ENCODE assay signal across 9 cellular contexts in genomic region chr15:37880009-37880834, GRCh38. TPM values are rescaled to one million over a fixed set of nuclear protein-coding genes. Genes with fewer than 3 reads are reported as not detected.
DNase-seq lines count a peak whose midpoint lies in the region; ATAC-seq, FAIRE-seq and TF ChIP-seq lines count a peak whose summit lies in the region.
"Had no signal": no experiment of that assay in that cellular context is flagged by ENCODE, and none has a peak within 500 bp of the region (broad histone marks: within the 10 kb centered on the region; RNA-seq: fewer than 3 reads in every experiment).

No MANE protein-coding gene starts in this region.

- dilution Hi-C loops in keratinocyte (cut with MboI; ENCODE audit: extremely low pct_ligation_motif_present, low sequenced_read_pairs), result no loop called here

- POLR2A ChIA-PET in A549 (lab: Yijun Ruan, JAX), result no interaction called here

- TF ChIP-seq EP300 in A549 (IDR thresholded peaks at IDR 0.05), result no peak

- no peaks in the 10 kb centered on the region for H3K36me3 ChIP-seq in ascending aorta
- H3K36me3 ChIP-seq in keratinocyte (ENCODE audit: control insufficient read depth in 2 of 2, extremely low read depth in 1 of 2, insufficient read depth in 2 of 2, low read length in 2 of 2), result no peaks in the 10 kb centered on the region

- WGBS in A549 (ENCODE audit: missing lambda C conversion rate), result 17% methylated on average over 12 of the region's 12 CpGs

- no peaks in the 10 kb centered on the region for H3K9me1 ChIP-seq in keratinocyte (ENCODE audit: control insufficient read depth, extremely low read depth, insufficient read depth, low read length)

- peak; percentile 56 for TF ChIP-seq CTCF in A549 (IDR thresholded peaks at IDR 0.05)
- TF ChIP-seq CTCF in GM12873 (IDR thresholded peaks at IDR 0.05; ENCODE audit: insufficient read depth, low read depth, low read length, missing control alignments), result peak; percentile 65
- TF ChIP-seq CTCF in ascending aorta (IDR thresholded peaks at IDR 0.05), result peak; percentile 34 to 62 (median 59)
- TF ChIP-seq CTCF in keratinocyte (optimal IDR thresholded peaks at IDR 0.05 in 1 of 3, IDR thresholded peaks at IDR 0.05 in 1 of 3, conservative IDR thresholded peaks at IDR 0.05 in 1 of 3; ENCODE audit: extremely low read depth in 1 of 3, insufficient read depth in 2 of 3, low read length in 3 of 3), result peak; percentile 65 to 73 (median 67)

- H3K27ac ChIP-seq in A549 (no peak overlapping the region), ascending aorta (no peak overlapping the region), keratinocyte (ENCODE audit: control insufficient read depth, insufficient read depth, low read length) (no peak overlapping the region)

- FAIRE-seq in A549 (lab: Jason Lieb, UNC) (no peak), keratinocyte (lab: Jason Lieb, UNC) (peak; percentile 57)
- FAIRE-seq: frontal cortex had no signal

- no peaks in the 10 kb centered on the region for H3K27me3 ChIP-seq in ascending aorta
- H3K27me3 ChIP-seq in keratinocyte (ENCODE audit: control insufficient read depth, extremely low read depth, insufficient read depth, low read length), result no peaks in the 10 kb centered on the region

- H3K4me1 ChIP-seq in A549 (no peaks in the 10 kb centered on the region), ascending aorta (peaks cover 0 to 1% of the 10 kb centered on the region in 2 donors), keratinocyte (ENCODE audit: control insufficient read depth, extremely low read depth, insufficient read depth, low read length) (no peaks in the 10 kb centered on the region)

- H3K4me2 ChIP-seq in A549 (no peak overlapping the region), keratinocyte (ENCODE audit: control insufficient read depth, extremely low read depth, insufficient read depth, low read depth, low read length) (no peak overlapping the region)

- no peak overlapping the region for H2AFZ ChIP-seq in keratinocyte (ENCODE audit: control insufficient read depth, low read length)

- H3K4me3 ChIP-seq in A549, result no peak overlapping the region
- H3K4me3 ChIP-seq in ascending aorta, result no peak overlapping the region
- H3K4me3 ChIP-seq in keratinocyte (ENCODE audit: control insufficient read depth in 2 of 3, extremely low read depth in 1 of 3, insufficient read depth in 2 of 3, low read depth in 1 of 3, low read length in 3 of 3), result no peak overlapping the region

- peak; percentile 0 to 22 for DNase-seq in A549 (ENCODE audit: low read depth in 1 of 2, low spot score in 1 of 2)
- DNase-seq in NCI-H2081 treated with DMSO at 0.1 percent for 48 hours (lab: John Stamatoyannopoulos, UW), result peak; percentile 74
- no peak for DNase-seq in ascending aorta (ENCODE audit: low spot score in 2 of 2)
- no peak for DNase-seq in keratinocyte (ENCODE audit: low read depth, low spot score)

- no peaks in the 10 kb centered on the region for H4K20me1 ChIP-seq in keratinocyte (ENCODE audit: control insufficient read depth, extremely low read depth, insufficient read depth, low read length)

- peak; percentile 70 to 71 for TF ChIP-seq RAD21 in A549 (conservative IDR thresholded peaks at IDR 0.05 in 1 of 2, IDR thresholded peaks at IDR 0.05 in 1 of 2)

- no peaks in the 10 kb centered on the region for H3K79me2 ChIP-seq in keratinocyte (ENCODE audit: control insufficient read depth, insufficient read depth, low read length)

- H3K9ac ChIP-seq in keratinocyte (ENCODE audit: control insufficient read depth, extremely low read depth, insufficient read depth, low read length), result no peak overlapping the region

- no peak for TF ChIP-seq POLR2A in A549 (IDR thresholded peaks at IDR 0.05; ENCODE audit: low read length)

- H3K9me3 ChIP-seq in A549 (no peaks in the 10 kb centered on the region), ascending aorta (no peaks in the 10 kb centered on the region), keratinocyte (ENCODE audit: control insufficient read depth, low read depth, low read length) (no peaks in the 10 kb centered on the region)

- peak in 1 of 2 experiments; percentile 63; a peak in 3 of 6 replicates for ATAC-seq in A549
- ATAC-seq in HG03175 (IDR thresholded peaks at IDR 0.05; ENCODE audit: unreplicated experiment), result no peak
- ATAC-seq in HG02588 (IDR thresholded peaks at IDR 0.05; ENCODE audit: unreplicated experiment), result no peak
- no peak for ATAC-seq in HG02973 (IDR thresholded peaks at IDR 0.05; ENCODE audit: unreplicated experiment)

- CTCF ChIA-PET in A549 (lab: Yijun Ruan, JAX), result interaction anchor here (0.6 to 3.0 kb wide), 12 partner anchors 10 to 741 kb away, joined by 3 to 21 read pairs (median 4); no protein-coding TSS in a partner anchor

- intact Hi-C loops in ascending aorta (cut with DNase I), result loop anchor here (5.0 kb wide), 1 partner anchor 113 kb away; no protein-coding TSS in a partner anchor

TF ChIP-seq in A549, 52 proteins besides CTCF, POLR2A, EP300 and RAD21:
- TF ChIP-seq FOXS1 (CRISPR knock-in tag; IDR thresholded peaks at IDR 0.05) (no peak), POLR2AphosphoS2 (conservative IDR thresholded peaks at IDR 0.05; ENCODE audit: low read length) (no peak), SMC3 (IDR thresholded peaks at IDR 0.05) (peak; percentile 60)
- TF ChIP-seq, protein P1, sequence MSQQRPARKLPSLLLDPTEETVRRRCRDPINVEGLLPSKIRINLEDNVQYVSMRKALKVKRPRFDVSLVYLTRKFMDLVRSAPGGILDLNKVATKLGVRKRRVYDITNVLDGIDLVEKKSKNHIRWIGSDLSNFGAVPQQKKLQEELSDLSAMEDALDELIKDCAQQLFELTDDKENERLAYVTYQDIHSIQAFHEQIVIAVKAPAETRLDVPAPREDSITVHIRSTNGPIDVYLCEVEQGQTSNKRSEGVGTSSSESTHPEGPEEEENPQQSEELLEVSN (IDR thresholded peaks at IDR 0.05; ENCODE audit: borderline replicate concordance, low read depth), result no peak

RNA-seq across cellular contexts. Expression of gene TMCO5A, which starts 54.2 kb away (rescaled TPM):
- polyA plus RNA-seq in A549 (2011; rRNA removed), result not detected in 2 replicates
- polyA plus RNA-seq in A549 (2012; cell fraction: cytosol; rRNA removed), result not detected in 2 replicates
- not detected in 2 replicates for polyA plus RNA-seq in A549 (2012; cell fraction: nucleus; rRNA removed)
- not detected in 3 replicates for polyA plus RNA-seq in A549 (2017; fragmentation: RNase III; extraction: RNeasy Plus Mini Kit Qiagen cat#74134 plus additional on column Dnase treatment)
- polyA minus RNA-seq in A549 (2011; rRNA and poly(A)+ RNA removed), result not detected in 2 replicates
- total RNA-seq in ascending aorta, result not detected
- not detected in 3 replicates for polyA plus RNA-seq in keratinocyte
- not detected for polyA plus RNA-seq in keratinocyte (2011; ENCODE audit: low read depth)
- polyA plus RNA-seq in keratinocyte (2011; cell fraction: cytosol; rRNA removed), result not detected in 2 replicates
- polyA plus RNA-seq in keratinocyte (2011; cell fraction: nucleus; rRNA removed), result not detected in 2 replicates
- polyA plus RNA-seq in keratinocyte (2012; ENCODE audit: low replicate concordance), result not detected in 2 replicates
- not detected in 3 replicates for polyA minus RNA-seq in keratinocyte
- not detected for polyA minus RNA-seq in keratinocyte (2011; cell fraction: cytosol; rRNA and poly(A)+ RNA removed)
- not detected in 2 replicates for polyA minus RNA-seq in keratinocyte (2011; cell fraction: nucleus; rRNA and poly(A)+ RNA removed)
- total RNA-seq: frontal cortex had no signal

Comparison
In these comparisons a context has a peak if more than half of its experiments do, and no peak if none do; other contexts are left out.
1. DNase-seq: peak in A549 (2 of 2) and NCI-H2081 treated with DMSO at 0.1 percent for 48 hours (single experiment); none in ascending aorta (0 of 2) and keratinocyte (single experiment).
2. Peak in every context shown above with its lines, with median percentiles within 50 percentile points of each other: CTCF ChIP-seq.